ENCODE assay signal across 9 cellular contexts in genomic region chr12:19402743-19403400, GRCh38. TPM values are rescaled to one million over a fixed set of nuclear protein-coding genes. Genes with fewer than 3 reads are reported as not detected.
DNase-seq lines count a peak whose midpoint lies in the region; ATAC-seq and TF ChIP-seq lines count a peak whose summit lies in the region.
"Had no signal": no experiment of that assay in that cellular context is flagged by ENCODE, and none has a peak within 500 bp of the region (broad histone marks: within the 10 kb centered on the region; RNA-seq: fewer than 3 reads in every experiment).

No MANE protein-coding gene starts in this region.

- no peak overlapping the region for H3K27ac Mint-ChIP-seq in GM23338
- H3K27ac Mint-ChIP-seq in activated T-cell treated with anti-CD3 and anti-CD28 coated beads, Interleukin-2, amount 50 U/mL, for 24 hours: no peak overlapping the region
- H3K27ac Mint-ChIP-seq: activated T-cell treated with anti-CD3 and anti-CD28 coated beads, Interleukin-2, amount 50 U/mL, for 72 hours had no signal

- TF ChIP-seq CTCF in GM23338 (conservative IDR thresholded peaks at IDR 0.05; ENCODE audit: low read depth in 2 of 2) (no peak), OCI-LY7 (conservative IDR thresholded peaks at IDR 0.05; ENCODE audit: low read length) (no peak)

- DNase-seq in GM23338 (ENCODE audit: low spot score): no peak
- DNase-seq in SHP77 treated with DMSO at 0.1 percent for 48 hours (lab: John Stamatoyannopoulos, UW): peak; percentile 2
- DNase-seq in globus pallidus (ENCODE audit: low spot score): peak; percentile 53
- DNase-seq in pulmonary artery endothelial cell (ENCODE audit: low read depth, low spot score): peak; percentile 30
- DNase-seq in OCI-LY7 (ENCODE audit: low spot score): no peak
- no peak for DNase-seq in stimulated activated CD4-positive, alpha-beta T cell treated with anti-CD3 and anti-CD28 coated beads, Interleukin-4, amount 100 ng/mL, for 24 hours
- no peak for DNase-seq in activated T-cell treated with anti-CD3 and anti-CD28 coated beads, Interleukin-2, amount 50 U/mL, for 24 hours
- DNase-seq: activated T-cell treated with anti-CD3 and anti-CD28 coated beads, Interleukin-2, amount 50 U/mL, for 72 hours had no signal

- peaks cover 4% of the 10 kb centered on the region; the same call in 2 of the 3 replicates for H3K4me1 Mint-ChIP-seq in GM23338
- H3K4me1 Mint-ChIP-seq in activated T-cell treated with anti-CD3 and anti-CD28 coated beads, Interleukin-2, amount 50 U/mL, for 24 hours (ENCODE audit: low read depth): peaks cover 10% of the 10 kb centered on the region

- no peaks in the 10 kb centered on the region for H4K20me1 ChIP-seq in GM23338 (replicated peaks; ENCODE audit: insufficient read depth)
- no peaks in the 10 kb centered on the region for H4K20me1 ChIP-seq in OCI-LY7 (ENCODE audit: insufficient read depth, low read length)

- H3K27ac ChIP-seq in GM23338 (ENCODE audit: low read depth) (no peak overlapping the region), OCI-LY7 (ENCODE audit: low read depth, low read length, poor library complexity, severe bottlenecking) (no peak overlapping the region)

- no peak overlapping the region for H3K4me3 Mint-ChIP-seq in GM23338
- no peak overlapping the region for H3K4me3 Mint-ChIP-seq in activated T-cell treated with anti-CD3 and anti-CD28 coated beads, Interleukin-2, amount 50 U/mL, for 24 hours
- H3K4me3 Mint-ChIP-seq: activated T-cell treated with anti-CD3 and anti-CD28 coated beads, Interleukin-2, amount 50 U/mL, for 72 hours had no signal

- H3K4me2 ChIP-seq in GM23338 (no peak overlapping the region), OCI-LY7 (ENCODE audit: low read length) (no peak overlapping the region)

- no peaks in the 10 kb centered on the region for H3K9me3 Mint-ChIP-seq in GM23338
- H3K9me3 Mint-ChIP-seq in activated T-cell treated with anti-CD3 and anti-CD28 coated beads, Interleukin-2, amount 50 U/mL, for 24 hours: peaks cover 4% of the 10 kb centered on the region

- H3K36me3 ChIP-seq in GM23338 (ENCODE audit: insufficient read depth) (no peaks in the 10 kb centered on the region), OCI-LY7 (ENCODE audit: insufficient read depth, low read length) (no peaks in the 10 kb centered on the region)

- H3K9me2 ChIP-seq in GM23338 (ENCODE audit: insufficient read depth) (0 out of 2 replicates have a peak, but pooled peaks cover 3% of the 10 kb centered on the region), OCI-LY7 (ENCODE audit: insufficient read depth, low read length) (no peaks in the 10 kb centered on the region)

- POLR2A ChIA-PET in OCI-LY7 (lab: Charles Lee): no interaction called here

- no peaks in the 10 kb centered on the region; the same call in 2 of the 3 replicates for H3K36me3 Mint-ChIP-seq in GM23338 (ENCODE audit: low read depth)
- peaks cover 5% of the 10 kb centered on the region for H3K36me3 Mint-ChIP-seq in activated T-cell treated with anti-CD3 and anti-CD28 coated beads, Interleukin-2, amount 50 U/mL, for 24 hours (ENCODE audit: low read depth)

- no TSS peak for BruUV-seq in OCI-LY7 (replicated peaks; lab: Mats Ljungman, UMichigan)

- no peaks in the 10 kb centered on the region for H3K27me3 ChIP-seq in GM23338 (ENCODE audit: insufficient read depth)

- H3K4me3 ChIP-seq in GM23338: no peak overlapping the region
- H3K4me3 ChIP-seq in OCI-LY7 (ENCODE audit: low read depth, low read length, poor library complexity, severe bottlenecking): no peak overlapping the region

- ATAC-seq in GM23338 (peak; percentile 74), HG02981 (IDR thresholded peaks at IDR 0.05; ENCODE audit: unreplicated experiment) (no peak)
- ATAC-seq: activated T-cell treated with anti-CD3 and anti-CD28 coated beads, Interleukin-2, amount 50 U/mL, for 72 hours had no signal

- CTCF ChIA-PET in OCI-LY7 (lab: Charles Lee; ENCODE audit: unreplicated experiment): no interaction called here

- H3K9me3 ChIP-seq in OCI-LY7 (ENCODE audit: low read length): no peaks in the 10 kb centered on the region

- peak overlapping the region; percentile 94; the same call in 1 of the 2 replicates for H2AFZ ChIP-seq in GM23338
- no peak overlapping the region for H2AFZ ChIP-seq in OCI-LY7 (ENCODE audit: low read length)

- no peaks in the 10 kb centered on the region for H3F3A ChIP-seq in GM23338 (replicated peaks; ENCODE audit: low read depth)

- peaks cover 1% of the 10 kb centered on the region for H3K27me3 Mint-ChIP-seq in GM23338 (ENCODE audit: insufficient read depth, low read depth, poor library complexity)
- H3K27me3 Mint-ChIP-seq in activated T-cell treated with anti-CD3 and anti-CD28 coated beads, Interleukin-2, amount 50 U/mL, for 24 hours: no peaks in the 10 kb centered on the region

- H3K79me2 ChIP-seq in GM23338 (replicated peaks; ENCODE audit: insufficient read depth) (no peaks in the 10 kb centered on the region), OCI-LY7 (ENCODE audit: insufficient read depth, low read depth, low read length) (no peaks in the 10 kb centered on the region)

- intact Hi-C loops in OCI-LY7 (cut with micrococcal nuclease; ENCODE audit: unreplicated experiment): no loop called here

- H3K4me1 ChIP-seq in GM23338 (ENCODE audit: insufficient read depth) (no peaks in the 10 kb centered on the region; the same call in 1 of the 2 replicates), OCI-LY7 (ENCODE audit: insufficient read depth, low read length, poor library complexity, severe bottlenecking) (no peaks in the 10 kb centered on the region)

TF ChIP-seq in GM23338, 12 proteins besides CTCF, POLR2A, EP300 and RAD21 (continues in another document):
- TF ChIP-seq EZH2 (IDR thresholded peaks at IDR 0.05; ENCODE audit: low read depth, unreplicated experiment) (no peak), POLR2AphosphoS5 (IDR thresholded peaks at IDR 0.05; ENCODE audit: low read depth) (no peak), ZNF331 (CRISPR knock-in tag; IDR thresholded peaks at IDR 0.05; ENCODE audit: low read depth) (no peak), ZNF462 (CRISPR knock-in tag; IDR thresholded peaks at IDR 0.05) (no peak)

RNA-seq across cellular contexts. Expression of gene AEBP2, which starts 36.4 kb away (rescaled TPM):
- total RNA-seq in GM23338 (2014; rRNA removed; shearing (Covaris generic)): 48.1 and 48.9 TPM in 2 replicates
- polyA plus RNA-seq in GM23338 (2016; fragmentation: Nextera tagmentation; extraction: Ambion mirVana): 37.1 and 39.3 TPM in 2 replicates
- total RNA-seq in pulmonary artery endothelial cell (21.1 and 21.2 TPM in 2 replicates), OCI-LY7 (2022) (55.0 and 59.7 TPM in 2 replicates)
- 20.9 and 21.5 TPM in 2 replicates for total RNA-seq in OCI-LY7 (2014; rRNA removed; shearing (Covaris generic))

Comparison
In these comparisons a context has a peak if more than half of its experiments do, and no peak if none do; other contexts are left out.
1. DNase-seq: peak in SHP77 treated with DMSO at 0.1 percent for 48 hours (single experiment), globus pallidus (single experiment) and pulmonary artery endothelial cell (single experiment); none in GM23338 (single experiment), OCI-LY7 (single experiment), stimulated activated CD4-positive, alpha-beta T cell treated with anti-CD3 and anti-CD28 coated beads, Interleukin-4, amount 100 ng/mL, for 24 hours (single experiment) and activated T-cell treated with anti-CD3 and anti-CD28 coated beads, Interleukin-2, amount 50 U/mL, for 24 hours (single experiment).